In genomic region chr5:27477550-27477949, GRCh38 we compare ENCODE assay signal across 1 cellular context.
TF ChIP-seq lines count a peak whose summit lies in the region.

No MANE protein-coding gene starts in this region.

TF ChIP-seq in K562, 482 proteins besides CTCF, POLR2A, EP300 and RAD21 (continued from another document):
- TF ChIP-seq, protein P1, sequence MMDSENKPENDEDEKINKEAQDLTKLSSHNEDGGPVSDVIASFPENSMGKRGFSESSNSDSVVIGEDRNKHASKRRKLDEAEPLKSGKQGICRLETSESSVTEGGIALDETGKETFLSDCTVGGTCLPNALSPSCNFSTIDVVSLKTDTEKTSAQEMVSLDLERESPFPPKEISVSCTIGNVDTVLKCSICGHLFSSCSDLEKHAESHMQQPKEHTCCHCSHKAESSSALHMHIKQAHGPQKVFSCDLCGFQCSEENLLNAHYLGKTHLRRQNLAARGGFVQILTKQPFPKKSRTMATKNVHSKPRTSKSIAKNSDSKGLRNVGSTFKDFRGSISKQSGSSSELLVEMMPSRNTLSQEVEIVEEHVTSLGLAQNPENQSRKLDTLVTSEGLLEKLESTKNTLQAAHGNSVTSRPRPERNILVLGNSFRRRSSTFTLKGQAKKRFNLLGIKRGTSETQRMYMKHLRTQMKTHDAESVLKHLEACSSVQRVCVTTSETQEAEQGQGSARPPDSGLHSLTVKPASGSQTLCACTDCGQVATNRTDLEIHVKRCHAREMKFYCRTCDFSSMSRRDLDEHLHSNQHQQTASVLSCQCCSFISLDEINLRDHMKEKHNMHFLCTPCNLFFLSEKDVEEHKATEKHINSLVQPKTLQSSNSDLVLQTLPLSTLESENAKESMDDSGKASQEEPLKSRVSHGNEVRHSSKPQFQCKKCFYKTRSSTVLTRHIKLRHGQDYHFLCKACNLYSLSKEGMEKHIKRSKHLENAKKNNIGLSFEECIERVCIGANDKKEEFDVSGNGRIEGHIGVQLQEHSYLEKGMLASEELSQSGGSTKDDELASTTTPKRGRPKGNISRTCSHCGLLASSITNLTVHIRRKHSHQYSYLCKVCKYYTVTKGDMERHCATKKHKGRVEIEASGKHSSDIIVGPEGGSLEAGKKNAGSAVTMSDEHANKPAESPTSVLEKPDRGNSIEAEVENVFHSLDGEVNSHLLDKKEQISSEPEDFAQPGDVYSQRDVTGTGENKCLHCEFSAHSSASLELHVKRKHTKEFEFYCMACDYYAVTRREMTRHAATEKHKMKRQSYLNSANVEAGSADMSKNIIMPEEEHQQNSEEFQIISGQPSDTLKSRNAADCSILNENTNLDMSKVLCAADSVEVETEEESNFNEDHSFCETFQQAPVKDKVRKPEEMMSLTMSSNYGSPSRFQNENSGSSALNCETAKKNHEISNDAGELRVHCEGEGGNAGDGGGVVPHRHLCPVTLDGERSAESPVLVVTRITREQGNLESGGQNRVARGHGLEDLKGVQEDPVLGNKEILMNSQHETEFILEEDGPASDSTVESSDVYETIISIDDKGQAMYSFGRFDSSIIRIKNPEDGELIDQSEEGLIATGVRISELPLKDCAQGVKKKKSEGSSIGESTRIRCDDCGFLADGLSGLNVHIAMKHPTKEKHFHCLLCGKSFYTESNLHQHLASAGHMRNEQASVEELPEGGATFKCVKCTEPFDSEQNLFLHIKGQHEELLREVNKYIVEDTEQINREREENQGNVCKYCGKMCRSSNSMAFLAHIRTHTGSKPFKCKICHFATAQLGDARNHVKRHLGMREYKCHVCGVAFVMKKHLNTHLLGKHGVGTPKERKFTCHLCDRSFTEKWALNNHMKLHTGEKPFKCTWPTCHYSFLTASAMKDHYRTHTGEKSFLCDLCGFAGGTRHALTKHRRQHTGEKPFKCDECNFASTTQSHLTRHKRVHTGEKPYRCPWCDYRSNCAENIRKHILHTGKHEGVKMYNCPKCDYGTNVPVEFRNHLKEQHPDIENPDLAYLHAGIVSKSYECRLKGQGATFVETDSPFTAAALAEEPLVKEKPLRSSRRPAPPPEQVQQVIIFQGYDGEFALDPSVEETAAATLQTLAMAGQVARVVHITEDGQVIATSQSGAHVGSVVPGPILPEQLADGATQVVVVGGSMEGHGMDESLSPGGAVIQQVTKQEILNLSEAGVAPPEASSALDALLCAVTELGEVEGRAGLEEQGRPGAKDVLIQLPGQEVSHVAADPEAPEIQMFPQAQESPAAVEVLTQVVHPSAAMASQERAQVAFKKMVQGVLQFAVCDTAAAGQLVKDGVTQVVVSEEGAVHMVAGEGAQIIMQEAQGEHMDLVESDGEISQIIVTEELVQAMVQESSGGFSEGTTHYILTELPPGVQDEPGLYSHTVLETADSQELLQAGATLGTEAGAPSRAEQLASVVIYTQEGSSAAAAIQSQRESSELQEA (IDR thresholded peaks at IDR 0.05; ENCODE audit: low read depth), result no peak
- TF ChIP-seq ZBTB17 (CRISPR knock-in tag; IDR thresholded peaks at IDR 0.05) (no peak), EGR1 (conservative IDR thresholded peaks at IDR 0.05) (no peak), FOXA3 (CRISPR knock-in tag; conservative IDR thresholded peaks at IDR 0.05 in 1 of 2, IDR thresholded peaks at IDR 0.05 in 1 of 2) (no peak)
